Comparison of ENCODE assay signal across 2 cellular contexts in the genomic region with DNA sequence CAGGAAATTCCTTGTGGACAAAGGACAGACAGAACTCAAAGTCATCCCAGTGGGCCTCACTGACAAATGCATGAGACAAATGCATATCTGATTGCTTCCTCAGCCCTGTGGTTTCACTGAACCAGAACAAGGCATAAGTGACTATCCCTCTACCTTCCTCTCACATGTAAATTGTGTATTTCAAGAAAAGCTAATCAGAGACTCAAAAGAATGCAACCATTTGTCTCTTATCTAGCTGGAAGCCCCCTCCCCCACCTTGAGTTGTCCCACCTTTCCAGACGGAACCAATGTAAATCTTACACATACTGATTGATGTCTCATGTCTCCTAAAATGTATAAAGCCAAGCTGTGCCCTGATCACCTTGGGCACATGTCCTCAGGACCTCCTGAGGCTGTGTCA.
TF ChIP-seq lines count a peak whose summit lies in the region.

No MANE protein-coding gene starts in this region.

TF ChIP-seq in H1, 55 proteins besides CTCF, POLR2A, EP300 and RAD21:
- no peak for TF ChIP-seq SAP30 (IDR thresholded peaks at IDR 0.05; ENCODE audit: insufficient read depth, insufficient replicate concordance, low read length)
- no peak for TF ChIP-seq RXRA (IDR thresholded peaks at IDR 0.05; ENCODE audit: insufficient read depth, low read depth, low read length)
- no peak for TF ChIP-seq SUZ12 (IDR thresholded peaks at IDR 0.05; ENCODE audit: low read length)
- no peak for TF ChIP-seq YY1 (IDR thresholded peaks at IDR 0.05; ENCODE audit: low read depth, low read length)
- no peak for TF ChIP-seq SP4 (IDR thresholded peaks at IDR 0.05; ENCODE audit: low read length)

TF ChIP-seq in HepG2, 621 proteins besides CTCF, POLR2A, EP300 and RAD21:
- no peak for TF ChIP-seq RELA (CRISPR knock-in tag; IDR thresholded peaks at IDR 0.05)
- TF ChIP-seq CENPBD1 (CRISPR knock-in tag; IDR thresholded peaks at IDR 0.05; ENCODE audit: borderline replicate concordance, low read depth), result no peak
- TF ChIP-seq, protein P1, sequence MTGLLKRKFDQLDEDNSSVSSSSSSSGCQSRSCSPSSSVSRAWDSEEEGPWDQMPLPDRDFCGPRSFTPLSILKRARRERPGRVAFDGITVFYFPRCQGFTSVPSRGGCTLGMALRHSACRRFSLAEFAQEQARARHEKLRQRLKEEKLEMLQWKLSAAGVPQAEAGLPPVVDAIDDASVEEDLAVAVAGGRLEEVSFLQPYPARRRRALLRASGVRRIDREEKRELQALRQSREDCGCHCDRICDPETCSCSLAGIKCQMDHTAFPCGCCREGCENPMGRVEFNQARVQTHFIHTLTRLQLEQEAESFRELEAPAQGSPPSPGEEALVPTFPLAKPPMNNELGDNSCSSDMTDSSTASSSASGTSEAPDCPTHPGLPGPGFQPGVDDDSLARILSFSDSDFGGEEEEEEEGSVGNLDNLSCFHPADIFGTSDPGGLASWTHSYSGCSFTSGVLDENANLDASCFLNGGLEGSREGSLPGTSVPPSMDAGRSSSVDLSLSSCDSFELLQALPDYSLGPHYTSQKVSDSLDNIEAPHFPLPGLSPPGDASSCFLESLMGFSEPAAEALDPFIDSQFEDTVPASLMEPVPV (CRISPR knock-in tag; IDR thresholded peaks at IDR 0.05), result no peak
- TF ChIP-seq FOXP4 (CRISPR knock-in tag; IDR thresholded peaks at IDR 0.05), result no peak
- no peak for TF ChIP-seq SMARCE1 (IDR thresholded peaks at IDR 0.05; ENCODE audit: borderline replicate concordance)
- TF ChIP-seq PHF20 (CRISPR knock-in tag; IDR thresholded peaks at IDR 0.05), result no peak
- TF ChIP-seq FOSL1 (CRISPR knock-in tag; IDR thresholded peaks at IDR 0.05; ENCODE audit: borderline replicate concordance), result no peak
- TF ChIP-seq KAT8 (CRISPR knock-in tag; IDR thresholded peaks at IDR 0.05), result no peak
- no peak for TF ChIP-seq ZNF513 (CRISPR knock-in tag; conservative IDR thresholded peaks at IDR 0.05)
- no peak for TF ChIP-seq HNF1B (CRISPR knock-in tag; IDR thresholded peaks at IDR 0.05)
